Comparison of ENCODE assay signal across 11 cellular contexts in genomic region chr5:132364319-132364718, GRCh38. TPM values are rescaled to one million over a fixed set of nuclear protein-coding genes. Genes with fewer than 3 reads are reported as not detected.
DNase-seq lines count a peak whose midpoint lies in the region; ATAC-seq and TF ChIP-seq lines count a peak whose summit lies in the region.
"Had no signal": no experiment of that assay in that cellular context is flagged by ENCODE, and none has a peak within 500 bp of the region (broad histone marks: within the 10 kb centered on the region; RNA-seq: fewer than 3 reads in every experiment).

No MANE protein-coding gene starts in this region.

- BruUV-seq in HCT116 (replicated peaks; lab: Mats Ljungman, UMichigan): no TSS peak

- H3K4me1 ChIP-seq in HCT116 (ENCODE audit: control insufficient read depth in 1 of 2, insufficient read depth in 2 of 2, low read length in 2 of 2): peaks cover 18 to 40% of the 10 kb centered on the region in 2 experiments
- H3K4me1 ChIP-seq in thoracic aorta (ENCODE audit: control insufficient read depth in 1 of 2, low read depth in 2 of 2): peaks cover 31 to 52% of the 10 kb centered on the region in 2 donors

- POLR2A ChIA-PET in HCT116 (lab: Charles Lee): no interaction called here

- H3K27ac ChIP-seq in HCT116 (ENCODE audit: low read depth, low read length): no peak overlapping the region
- H3K27ac ChIP-seq in thoracic aorta: peak overlapping the region; percentile 56 to 69

- TF ChIP-seq CTCF in HCT116 (IDR thresholded peaks at IDR 0.05 in 2 of 3, conservative IDR thresholded peaks at IDR 0.05 in 1 of 3; ENCODE audit: borderline replicate concordance in 1 of 3, insufficient read depth in 1 of 3, low read depth in 2 of 3, low read length in 2 of 3) (no peak), astrocyte of the spinal cord (IDR thresholded peaks at IDR 0.05; ENCODE audit: low read depth, low read length) (no peak), thoracic aorta (IDR thresholded peaks at IDR 0.05) (no peak)

- no peak overlapping the region for H3K9ac ChIP-seq in HCT116 (ENCODE audit: low read length)

- no peak overlapping the region for H2AFZ ChIP-seq in HCT116 (ENCODE audit: low read depth, low read length, poor library complexity, severe bottlenecking)

- H3K79me2 ChIP-seq in HCT116 (ENCODE audit: insufficient read depth, low read length): no peaks in the 10 kb centered on the region

- DNase-seq in HCT116 (ENCODE audit: low read depth, low spot score) (no peak), astrocyte of the spinal cord (ENCODE audit: low read depth, low spot score) (peak; percentile 46), iris pigment epithelial cell (ENCODE audit: low read depth) (peak; percentile 87), thoracic aorta (ENCODE audit: low spot score) (no peak), T-helper 2 cell (no peak), NCI-H1694 (lab: John Stamatoyannopoulos, UW) (no peak), DMS 273 (lab: John Stamatoyannopoulos, UW; ENCODE audit: unreplicated experiment) (no peak)
- DNase-seq: activated naive CD4-positive, alpha-beta T cell; Kasumi-1; natural killer cell had no signal

- CTCF ChIA-PET in HCT116 (lab: Charles Lee): no interaction called here

- TF ChIP-seq POLR2A in HCT116 (IDR thresholded peaks at IDR 0.05; ENCODE audit: borderline replicate concordance, extremely low read depth, insufficient read depth, insufficient read length): no peak

- TF ChIP-seq RAD21 in HCT116 (IDR thresholded peaks at IDR 0.05; ENCODE audit: low read depth): no peak

- H3K27me3 ChIP-seq in HCT116 (ENCODE audit: insufficient read depth, low read length) (no peaks in the 10 kb centered on the region), thoracic aorta (replicated peaks; ENCODE audit: insufficient read depth) (no peaks in the 10 kb centered on the region)

- H3K36me3 ChIP-seq in HCT116 (ENCODE audit: control insufficient read depth in 1 of 2, insufficient read depth in 2 of 2, low read length in 2 of 2) (0 out of 4 replicates have a peak, but pooled peaks cover 0 to 5% of the 10 kb centered on the region in 2 experiments), thoracic aorta (no peaks in the 10 kb centered on the region)

- H3K4me3 ChIP-seq in HCT116 (replicated peaks in 1 of 2; ENCODE audit: low read depth in 1 of 2, low read length in 2 of 2): no peak overlapping the region
- H3K4me3 ChIP-seq in astrocyte of the spinal cord (ENCODE audit: low read depth, low read length): no peak overlapping the region
- H3K4me3 ChIP-seq in thoracic aorta: no peak overlapping the region

- ATAC-seq in HCT116 (no peak), thoracic aorta (ENCODE audit: insufficient number of reproducible peaks, low FRiP score, low read depth) (peak; percentile 62), GM21786 (IDR thresholded peaks at IDR 0.05; ENCODE audit: unreplicated experiment) (no peak)
- ATAC-seq: natural killer cell had no signal

- in situ Hi-C loops in astrocyte of the spinal cord (cut with HindIII; ENCODE audit: low sequenced_read_pairs): no loop called here

- H4K20me1 ChIP-seq in HCT116 (ENCODE audit: insufficient read depth): no peaks in the 10 kb centered on the region

- H3K9me3 ChIP-seq in HCT116 (ENCODE audit: control insufficient read depth in 1 of 2, insufficient read depth in 1 of 2, low read depth in 1 of 2, low read length in 2 of 2): no peaks in the 10 kb centered on the region
- H3K9me3 ChIP-seq in thoracic aorta: no peaks in the 10 kb centered on the region

- intact Hi-C loops in HCT116 (cut with micrococcal nuclease): loop anchor here (10.0 kb wide), 1 partner anchor 190 kb away; no protein-coding TSS in a partner anchor

- no peaks in the 10 kb centered on the region for H3K9me2 ChIP-seq in HCT116 (ENCODE audit: insufficient read depth)

- RAD21 ChIA-PET in HCT116 (lab: Charles Lee; ENCODE audit: low non-redundant PET in 1 of 2, low total read pairs in 2 of 2, uncharacterized antibody in 2 of 2, unreplicated experiment in 2 of 2): no interaction called here

- peak overlapping the region; percentile 53; the same call in 1 of the 2 replicates for H3K4me2 ChIP-seq in HCT116 (ENCODE audit: low read length)

TF ChIP-seq in HCT116, 20 proteins besides CTCF, POLR2A, EP300 and RAD21:
- no peak for TF ChIP-seq EGR1 (IDR thresholded peaks at IDR 0.05; ENCODE audit: low read depth)
- no peak for TF ChIP-seq TCF7L2 (IDR thresholded peaks at IDR 0.05; ENCODE audit: borderline replicate concordance, extremely low read depth, insufficient read depth, insufficient read length)
- TF ChIP-seq FOSL1 (IDR thresholded peaks at IDR 0.05; ENCODE audit: low read depth): no peak
- no peak for TF ChIP-seq CEBPB (IDR thresholded peaks at IDR 0.05; ENCODE audit: low read depth)
- no peak for TF ChIP-seq SP1 (IDR thresholded peaks at IDR 0.05; ENCODE audit: low read depth)

RNA-seq across cellular contexts. Expression of gene SLC22A5, which starts 5.2 kb away (rescaled TPM):
- total RNA-seq in HCT116 (2021; ENCODE audit: unreplicated experiment) (9.9 TPM), thoracic aorta (10 to 100 TPM; 24.9 to 30.8 TPM)
- 6.8 and 9.1 TPM in 2 replicates for polyA plus RNA-seq in HCT116 (2012)

Comparison
In these comparisons a context has a peak if more than half of its experiments do, and no peak if none do; other contexts are left out.
1. DNase-seq: peak in astrocyte of the spinal cord (single experiment) and iris pigment epithelial cell (single experiment); none in HCT116 (single experiment), thoracic aorta (single experiment), T-helper 2 cell (0 of 5), NCI-H1694 (single experiment) and DMS 273 (single experiment).